Comparison of ENCODE assay signal across 1 cellular context in genomic region chr10:74748632-74749031, GRCh38.
TF ChIP-seq lines count a peak whose summit lies in the region.

No MANE protein-coding gene starts in this region.

TF ChIP-seq in H1, 55 proteins besides CTCF, POLR2A, EP300 and RAD21 (continued from another document):
- TF ChIP-seq RFX5 (IDR thresholded peaks at IDR 0.05; ENCODE audit: borderline replicate concordance, low read depth, low read length), result no peak
- TF ChIP-seq YY1 (IDR thresholded peaks at IDR 0.05; ENCODE audit: low read depth, low read length), result no peak
- no peak for TF ChIP-seq TBP (IDR thresholded peaks at IDR 0.05; ENCODE audit: low read depth, low read length)
- no peak for TF ChIP-seq SIN3A (conservative IDR thresholded peaks at IDR 0.05 in 1 of 2, IDR thresholded peaks at IDR 0.05 in 1 of 2; ENCODE audit: low read depth in 1 of 2, low read length in 2 of 2)
- TF ChIP-seq TEAD4 (IDR thresholded peaks at IDR 0.05; ENCODE audit: low read depth, low read length), result no peak
- TF ChIP-seq SRF (IDR thresholded peaks at IDR 0.05; ENCODE audit: low read depth, low read length), result no peak
- no peak for TF ChIP-seq ZNF274 (IDR thresholded peaks at IDR 0.05; ENCODE audit: borderline replicate concordance, extremely low read depth, low read length)
- no peak for TF ChIP-seq SP1 (IDR thresholded peaks at IDR 0.05; ENCODE audit: low read depth, low read length)
- TF ChIP-seq MAFK (IDR thresholded peaks at IDR 0.05; ENCODE audit: low read depth, low read length), result no peak
- TF ChIP-seq JUND (IDR thresholded peaks at IDR 0.05; ENCODE audit: low read length), result no peak
- TF ChIP-seq ATF2 (IDR thresholded peaks at IDR 0.05; ENCODE audit: low read length), result no peak
- no peak for TF ChIP-seq E2F6 (IDR thresholded peaks at IDR 0.05)
- no peak for TF ChIP-seq CEBPB (IDR thresholded peaks at IDR 0.05; ENCODE audit: low read depth, low read length)
- TF ChIP-seq POU5F1 (IDR thresholded peaks at IDR 0.05; ENCODE audit: low read depth, low read length), result no peak
- no peak for TF ChIP-seq NANOG (IDR thresholded peaks at IDR 0.05; ENCODE audit: insufficient read depth, low read depth, low read length, poor library complexity, severe bottlenecking)
- no peak for TF ChIP-seq KDM5A (IDR thresholded peaks at IDR 0.05; ENCODE audit: low read length)
TF ChIP-seq in H1: peak in this region for 0.
